In genomic region chr4:102344520-102344954, GRCh38 we compare ENCODE assay signal across 8 cellular contexts. TPM values are rescaled to one million over a fixed set of nuclear protein-coding genes. Genes with fewer than 3 reads are reported as not detected.
DNase-seq lines count a peak whose midpoint lies in the region; ATAC-seq and TF ChIP-seq lines count a peak whose summit lies in the region.

No MANE protein-coding gene starts in this region.

- DNase-seq in NCI-H526 treated with DMSO at 0.1 percent for 48 hours (lab: John Stamatoyannopoulos, UW) (peak; percentile 39), activated T-cell treated with anti-CD3 and anti-CD28 coated beads for 1 hour (ENCODE audit: low read depth) (peak; percentile 47), naive B cell (peak; percentile 78)
- DNase-seq in stimulated activated naive B cell treated with anti-CD40 and anti-IgM and Interleukin-4, amounts not matched to agents 10 μg/mL and 1 μg/mL and 100 μg/mL, for 72 hours = peak; percentile 75

- no peaks in the 10 kb centered on the region for H3K9me3 ChIP-seq in esophagus (ENCODE audit: control insufficient read depth in 2 of 2, insufficient read depth in 1 of 2, low read depth in 1 of 2, low read length in 1 of 2)

- H3K4me3 ChIP-seq in esophagus (ENCODE audit: low read depth in 1 of 2, low read length in 2 of 2) = peak overlapping the region; percentile 55 to 70

- WGBS in esophagus, 2 donors = 0% methylated on average over 44 to 48 of the region's 48 CpGs

- no peaks in the 10 kb centered on the region for H3K27me3 Mint-ChIP-seq in naive B cell
- H3K27me3 Mint-ChIP-seq in stimulated activated naive B cell treated with anti-CD40 and anti-IgM and Interleukin-4, amounts not matched to agents 10 μg/mL and 1 μg/mL and 100 μg/mL, for 72 hours = no peaks in the 10 kb centered on the region

- H3K27ac Mint-ChIP-seq in naive B cell = peak overlapping the region; percentile 91 to 97 (median 96)
- peak overlapping the region; percentile 96 for H3K27ac Mint-ChIP-seq in stimulated activated naive B cell treated with anti-CD40 and anti-IgM and Interleukin-4, amounts not matched to agents 10 μg/mL and 1 μg/mL and 100 μg/mL, for 72 hours

- H3K4me1 ChIP-seq in esophagus (ENCODE audit: control insufficient read depth in 2 of 2, insufficient read depth in 2 of 2, low read length in 1 of 2) = no peaks in the 10 kb centered on the region

- no peaks in the 10 kb centered on the region for H3K9me3 Mint-ChIP-seq in naive B cell
- no peaks in the 10 kb centered on the region for H3K9me3 Mint-ChIP-seq in stimulated activated naive B cell treated with anti-CD40 and anti-IgM and Interleukin-4, amounts not matched to agents 10 μg/mL and 1 μg/mL and 100 μg/mL, for 72 hours

- H3K4me1 Mint-ChIP-seq in naive B cell = peaks cover 21 to 36% (median 22%) of the 10 kb centered on the region in 3 donors
- H3K4me1 Mint-ChIP-seq in stimulated activated naive B cell treated with anti-CD40 and anti-IgM and Interleukin-4, amounts not matched to agents 10 μg/mL and 1 μg/mL and 100 μg/mL, for 72 hours = peaks cover 20 to 38% of the 10 kb centered on the region in 2 donors

- H3K27ac ChIP-seq in 22Rv1 = peak overlapping the region; percentile 88
- peak overlapping the region; percentile 44 to 69 for H3K27ac ChIP-seq in esophagus (ENCODE audit: low read depth in 2 of 2, low read length in 1 of 2)

- TF ChIP-seq CTCF in 22Rv1 (IDR thresholded peaks at IDR 0.05) = no peak

- H3K36me3 Mint-ChIP-seq in naive B cell = no peaks in the 10 kb centered on the region
- H3K36me3 Mint-ChIP-seq in stimulated activated naive B cell treated with anti-CD40 and anti-IgM and Interleukin-4, amounts not matched to agents 10 μg/mL and 1 μg/mL and 100 μg/mL, for 72 hours = peaks cover 11 to 12% of the 10 kb centered on the region in 2 donors

- H3K27me3 ChIP-seq in esophagus (ENCODE audit: control insufficient read depth in 1 of 2, insufficient read depth in 2 of 2, low read length in 2 of 2) = no peaks in the 10 kb centered on the region

- H3K4me3 Mint-ChIP-seq in naive B cell = peak overlapping the region; percentile 84 to 100 (median 94)
- H3K4me3 Mint-ChIP-seq in stimulated activated naive B cell treated with anti-CD40 and anti-IgM and Interleukin-4, amounts not matched to agents 10 μg/mL and 1 μg/mL and 100 μg/mL, for 72 hours = peak overlapping the region; percentile 84 to 86

- peak; percentile 50 for ATAC-seq in GM18502 (IDR thresholded peaks at IDR 0.05; ENCODE audit: poor library complexity, unreplicated experiment)
- ATAC-seq in HG02885 (IDR thresholded peaks at IDR 0.05; ENCODE audit: poor library complexity, unreplicated experiment) = peak; percentile 46
- ATAC-seq in naive B cell (ENCODE audit: low read depth in 2 of 2) = peak; percentile 62 to 66
- ATAC-seq in stimulated activated naive B cell treated with anti-CD40 and anti-IgM and Interleukin-4, amounts not matched to agents 10 μg/mL and 1 μg/mL and 100 μg/mL, for 72 hours (replicated peaks) = peak; percentile 65 to 66

- no peaks in the 10 kb centered on the region for H3K36me3 ChIP-seq in esophagus (ENCODE audit: control insufficient read depth in 2 of 2, insufficient read depth in 2 of 2, low read length in 1 of 2)

RNA-seq across cellular contexts. Expression of gene SLC39A8, which starts 0.7 kb away (rescaled TPM):
- 1 to 10 TPM in 1 of 2 donors, under 1 TPM in 1; 0.98 to 1.4 TPM for polyA plus RNA-seq in esophagus
- 10 to 100 TPM; 17.2 to 37.3 (median 20.0) TPM for polyA plus RNA-seq in naive B cell (ENCODE audit: low read depth in 6 of 6)

Comparison
In these comparisons a context has a peak if more than half of its experiments do, and no peak if none do; other contexts are left out.
1. Peak in every context shown above with its lines: DNase-seq, ATAC-seq, H3K4me3 ChIP-seq and H3K27ac ChIP-seq.
2. RNA of gene SLC39A8, which starts 0.7 kb away (polyA plus RNA-seq): 17.2 to 37.3 TPM in naive B cell; 0.98 to 1.4 TPM in esophagus; every median in the first group is over 4 times any median in the second.